In genomic region chr1:169892819-169893644, GRCh38 we compare ENCODE assay signal across 8 cellular contexts. TPM values are rescaled to one million over a fixed set of nuclear protein-coding genes. Genes with fewer than 3 reads are reported as not detected.
DNase-seq lines count a peak whose midpoint lies in the region; ATAC-seq, FAIRE-seq and TF ChIP-seq lines count a peak whose summit lies in the region.

No MANE protein-coding gene starts in this region.

- no peak for TF ChIP-seq EP300 in SK-N-SH (IDR thresholded peaks at IDR 0.05; ENCODE audit: borderline replicate concordance in 1 of 2, low read depth in 1 of 2, low read length in 1 of 2)
- no peak for TF ChIP-seq EP300 in H1 (IDR thresholded peaks at IDR 0.05; ENCODE audit: borderline replicate concordance in 1 of 2, low read depth in 2 of 2, low read length in 2 of 2)

- intact Hi-C loops in activated naive CD4-positive, alpha-beta T cell treated with anti-CD3 and anti-CD28 coated beads for 36 hours (cut with micrococcal nuclease) = loop anchor here (1.0 to 10.0 kb wide), 7 partner anchors 182 to 1958 kb away; partner anchors contain the start of genes DCAF6, METTL13, MPC2 and SELL
- intact Hi-C loops in testis (cut with DNase I; ENCODE audit: low total_unique reads) = no loop called here

- peaks cover 16 to 20% of the 10 kb centered on the region in 2 experiments; a peak in 3 of 4 replicates for H3K4me1 ChIP-seq in SK-N-SH (ENCODE audit: control insufficient read depth in 1 of 2, insufficient read depth in 2 of 2, low read depth in 1 of 2, low read length in 1 of 2)
- H3K4me1 ChIP-seq in H1 (replicated peaks in 1 of 4; ENCODE audit: control insufficient read depth in 3 of 4, insufficient read depth in 4 of 4, low read length in 3 of 4) = peaks cover 0 to 10% (median 7%) of the 10 kb centered on the region in 4 experiments; a peak in 4 of 7 replicates
- H3K4me1 ChIP-seq in testis = peaks cover 9% of the 10 kb centered on the region

- peak overlapping the region; percentile 80 for H3K4me2 ChIP-seq in SK-N-SH
- H3K4me2 ChIP-seq in H1 (ENCODE audit: insufficient read depth in 1 of 2, low read depth in 2 of 2, low read length in 2 of 2) = peak overlapping the region; percentile 74 to 81

- H2AFZ ChIP-seq in SK-N-SH (ENCODE audit: low read depth) (peak overlapping the region; percentile 55), H1 (ENCODE audit: low read length) (no peak overlapping the region)

- CTCF ChIA-PET in activated naive CD4-positive, alpha-beta T cell treated with anti-CD3 and anti-CD28 coated beads for 36 hours (lab: Charles Lee) = interaction anchor here (0.6 to 1.7 kb wide), 5 partner anchors 27 to 525 kb away, joined by 3 to 4 read pairs (median 3); partner anchors contain the start of genes BLZF1, F5 and NME7
- CTCF ChIA-PET in SK-N-SH (lab: Yijun Ruan, JAX) (interaction anchor here (0.6 to 1.3 kb wide), 3 partner anchors 20 to 110 kb away, joined by 3 to 4 read pairs (median 3); no protein-coding TSS in a partner anchor), H1 (lab: Charles Lee; ENCODE audit: partially characterized antibody) (no interaction called here)

- peaks cover 2% of the 10 kb centered on the region; the same call in 1 of the 2 replicates for H3K79me1 ChIP-seq in H1 (ENCODE audit: low read depth, low read length)

- no peak overlapping the region for H3K56ac ChIP-seq in H1 (replicated peaks; ENCODE audit: insufficient read length, low read depth, low read length)

- peak overlapping the region; percentile 74 for H4K5ac ChIP-seq in H1 (ENCODE audit: insufficient read length, low read depth, low read length)

- no peaks in the 10 kb centered on the region for H3K27me3 Mint-ChIP-seq in activated naive CD4-positive, alpha-beta T cell treated with anti-CD3 and anti-CD28 coated beads for 36 hours (ENCODE audit: low read depth)

- FAIRE-seq in H1 (lab: Jason Lieb, UNC) = no peak

- POLR2A ChIA-PET in SK-N-SH (lab: Yijun Ruan, JAX) (interaction anchor here (0.6 to 1.7 kb wide), 4 partner anchors 15 to 628 kb away, joined by 3 to 15 read pairs (median 6); partner anchors contain the start of genes KIFAP3 and METTL18), H1 (lab: Charles Lee; ENCODE audit: partially characterized antibody) (interaction anchor here (1.1 to 2.2 kb wide), 8 partner anchors 10 to 638 kb away, joined by 3 to 12 read pairs (median 6); partner anchors contain the start of genes GORAB and METTL18)

- no peak for TF ChIP-seq CTCF in SK-N-SH (IDR thresholded peaks at IDR 0.05)
- TF ChIP-seq CTCF in H1 (IDR thresholded peaks at IDR 0.05; ENCODE audit: control extremely low read depth in 1 of 3, insufficient read depth in 1 of 3, low read depth in 1 of 3, low read length in 3 of 3) = no peak
- no peak for TF ChIP-seq CTCF in testis (IDR thresholded peaks at IDR 0.05)

- no peaks in the 10 kb centered on the region for H3K9me2 ChIP-seq in SK-N-SH

- peak overlapping the region; percentile 87 for H3K4me3 Mint-ChIP-seq in activated naive CD4-positive, alpha-beta T cell treated with anti-CD3 and anti-CD28 coated beads for 36 hours

- H3K9me3 ChIP-seq in SK-N-SH (no peaks in the 10 kb centered on the region), H1 (ENCODE audit: insufficient read depth in 2 of 2, low read depth in 1 of 2, low read length in 1 of 2) (no peaks in the 10 kb centered on the region), testis (no peaks in the 10 kb centered on the region)

- no peak overlapping the region for H2BK12ac ChIP-seq in H1 (ENCODE audit: low read depth, low read length)

- H3K23ac ChIP-seq in H1 (ENCODE audit: insufficient read length) = peak overlapping the region; percentile 1

- no peak overlapping the region for H3K4ac ChIP-seq in H1 (replicated peaks; ENCODE audit: insufficient read length, low read depth, low read length)

- H4K91ac ChIP-seq in H1 (replicated peaks; ENCODE audit: insufficient read length, low read length) = no peak overlapping the region

- H3K36me3 ChIP-seq in SK-N-SH (replicated peaks in 1 of 2; ENCODE audit: control insufficient read depth in 1 of 2, insufficient read depth in 2 of 2, low read length in 1 of 2) (peaks cover 7% of the 10 kb centered on the region in 2 experiments), H1 (ENCODE audit: control insufficient read depth in 2 of 4, insufficient read depth in 4 of 4, low read length in 3 of 4) (peaks cover 0 to 7% (median 2%) of the 10 kb centered on the region in 4 experiments; a peak in 3 of 8 replicates), testis (ENCODE audit: low read depth, missing control alignments) (no peaks in the 10 kb centered on the region)

- peaks cover 3% of the 10 kb centered on the region for H3K23me2 ChIP-seq in H1 (ENCODE audit: low read depth, low read length)

- no peak for TF ChIP-seq RAD21 in SK-N-SH (IDR thresholded peaks at IDR 0.05; ENCODE audit: low read length)
- TF ChIP-seq RAD21 in H1 (IDR thresholded peaks at IDR 0.05 in 1 of 2, conservative IDR thresholded peaks at IDR 0.05 in 1 of 2; ENCODE audit: low read depth in 2 of 2, low read length in 2 of 2) = no peak

- no peaks in the 10 kb centered on the region for H3K9me3 Mint-ChIP-seq in activated naive CD4-positive, alpha-beta T cell treated with anti-CD3 and anti-CD28 coated beads for 36 hours

- H3K27ac ChIP-seq in SK-N-SH (ENCODE audit: low read depth in 2 of 2, low read length in 1 of 2) = peak overlapping the region; percentile 91 to 96
- peak overlapping the region; percentile 99; the same call in 1 of the 2 replicates for H3K27ac ChIP-seq in H1 (ENCODE audit: low read depth, low read length)
- H3K27ac ChIP-seq in testis = peak overlapping the region; percentile 95 to 96

- H3K9ac ChIP-seq in SK-N-SH (peak overlapping the region; percentile 98), H1 (replicated peaks in 1 of 4; ENCODE audit: extremely low read depth in 1 of 4, low read depth in 3 of 4, low read length in 3 of 4) (peak overlapping the region; percentile 72 to 97 (median 76))

- 5% methylated on average over 12 of the region's 52 CpGs for WGBS in SK-N-SH (ENCODE audit: low lambda C conversion rate)
- 8% methylated on average over 35 of the region's 52 CpGs; no CpG with 5 or more reads in 1 of the 2 experiments for WGBS in H1 (ENCODE audit: extremely low coverage in 1 of 2, insufficient coverage in 1 of 2, insufficient read length in 1 of 2, insufficient replicate concordance in 2 of 2, low coverage in 1 of 2, low lambda C conversion rate in 2 of 2, missing lambda C conversion rate in 1 of 2), 2 experiments
- WGBS in testis, 2 donors = 1 to 2% methylated on average over 16 to 42 of the region's 52 CpGs

- H3K18ac ChIP-seq in H1 (ENCODE audit: extremely low read depth, low read length) = peak overlapping the region; percentile 55; the same call in 1 of the 2 replicates

- H2BK15ac ChIP-seq in H1 (ENCODE audit: low read length) = no peak overlapping the region

- peaks cover 39% of the 10 kb centered on the region for H3K4me1 Mint-ChIP-seq in activated naive CD4-positive, alpha-beta T cell treated with anti-CD3 and anti-CD28 coated beads for 36 hours (ENCODE audit: low read depth)

- H3K14ac ChIP-seq in H1 (ENCODE audit: insufficient read length) = no peak overlapping the region

- H2BK120ac ChIP-seq in H1 (replicated peaks; ENCODE audit: low read depth, low read length) = no peak overlapping the region

- H3K79me2 ChIP-seq in SK-N-SH (ENCODE audit: insufficient read depth) = peaks cover 54% of the 10 kb centered on the region
- H3K79me2 ChIP-seq in H1 (ENCODE audit: control insufficient read depth in 1 of 2, insufficient read depth in 2 of 2, low read length in 2 of 2) = peaks cover 0 to 27% of the 10 kb centered on the region in 2 experiments; a peak in 2 of 4 replicates

- peaks cover 5% of the 10 kb centered on the region for H3F3A ChIP-seq in SK-N-SH (replicated peaks; ENCODE audit: insufficient read depth)

- H2AK5ac ChIP-seq in H1 (ENCODE audit: low read depth, low read length) = no peak overlapping the region

- peak overlapping the region; percentile 92 for H3K27ac Mint-ChIP-seq in activated naive CD4-positive, alpha-beta T cell treated with anti-CD3 and anti-CD28 coated beads for 36 hours

- no peak for TF ChIP-seq POLR2A in H1 (IDR thresholded peaks at IDR 0.05; ENCODE audit: control extremely low read depth in 1 of 2, low read depth in 2 of 2, low read length in 2 of 2)
- no peak for TF ChIP-seq POLR2A in testis (IDR thresholded peaks at IDR 0.05)

- H3K27me3 ChIP-seq in SK-N-SH (ENCODE audit: insufficient read depth) = no peaks in the 10 kb centered on the region
- H3K27me3 ChIP-seq in H1 (replicated peaks in 1 of 4; ENCODE audit: control insufficient read depth in 3 of 4, extremely low read depth in 1 of 4, insufficient read depth in 3 of 4, low read length in 3 of 4) = no peaks in the 10 kb centered on the region
- H3K27me3 ChIP-seq in testis = no peaks in the 10 kb centered on the region

- peak overlapping the region; percentile 83; the same call in 1 of the 2 replicates for H4K8ac ChIP-seq in H1 (ENCODE audit: extremely low read depth, insufficient read depth, low read length)

- H3K4me3 ChIP-seq in SK-N-SH (ENCODE audit: low read depth in 2 of 2, low read length in 1 of 2) (peak overlapping the region; percentile 90 to 95), H1 (ENCODE audit: extremely low read depth in 1 of 4, insufficient read depth in 2 of 4, low read depth in 3 of 4, low read length in 4 of 4) (peak overlapping the region; percentile 70 to 89 (median 82)), testis (peak overlapping the region; percentile 86 to 97)

- H4K20me1 ChIP-seq in SK-N-SH (ENCODE audit: insufficient read depth) (no peaks in the 10 kb centered on the region), H1 (replicated peaks in 1 of 2; ENCODE audit: control insufficient read depth in 1 of 2, insufficient read depth in 2 of 2, low read length in 2 of 2) (peaks cover 0 to 7% of the 10 kb centered on the region in 2 experiments)

- H3K36me3 Mint-ChIP-seq in activated naive CD4-positive, alpha-beta T cell treated with anti-CD3 and anti-CD28 coated beads for 36 hours (ENCODE audit: low read depth) = peaks cover 9% of the 10 kb centered on the region

- peak; percentile 15 for ATAC-seq in HG03139 (IDR thresholded peaks at IDR 0.05; ENCODE audit: unreplicated experiment)
- ATAC-seq in HG02970 (IDR thresholded peaks at IDR 0.05; ENCODE audit: low FRiP score, unreplicated experiment) = no peak

- H2BK20ac ChIP-seq in H1 (ENCODE audit: low read length) = no peak overlapping the region

- peak; percentile 39 for DNase-seq in activated naive CD4-positive, alpha-beta T cell treated with anti-CD3 and anti-CD28 coated beads for 36 hours
- DNase-seq in activated naive CD4-positive, alpha-beta T cell (lab: John Stamatoyannopoulos, UW) = no peak
- DNase-seq in SK-N-SH = no peak
- no peak for DNase-seq in H1 (ENCODE audit: low read depth in 1 of 2, low spot score in 2 of 2)
- DNase-seq in midbrain (lab: John Stamatoyannopoulos, UW) = peak; percentile 47
- peak; percentile 40 for DNase-seq in testis

- peak overlapping the region; percentile 100; the same call in 1 of the 2 replicates for H2BK5ac ChIP-seq in H1 (ENCODE audit: low read depth, low read length)

RNA-seq across cellular contexts. Expression of gene SCYL3, which starts 0.7 kb away (rescaled TPM):
- total RNA-seq in activated naive CD4-positive, alpha-beta T cell treated with anti-CD3 and anti-CD28 coated beads for 36 hours = 1 to 10 TPM; 8.8 TPM
- polyA plus RNA-seq in SK-N-SH (2012; rRNA removed) (5.9 and 7.7 TPM in 2 replicates), H1 (2011; rRNA removed) (2.4 and 2.7 TPM in 2 replicates), testis (ENCODE audit: insufficient read depth, low read depth, low replicate concordance) (13.3 TPM)
- polyA plus RNA-seq in SK-N-SH (2012; cell fraction: cytosol; rRNA removed) = 5.7 and 6.1 TPM in 2 replicates
- 11.6 and 15.3 TPM in 2 replicates for polyA plus RNA-seq in SK-N-SH (2012; cell fraction: nucleus; rRNA removed)
- 4.3 and 5.3 TPM in 2 replicates for total RNA-seq in H1 (2021; fragmentation: NEBNext Ultra II Directional; extraction: Animal tissue kit (Norgen Biotek cat#: 25700))
- polyA plus RNA-seq in H1 (2011; cell fraction: cytosol; rRNA removed) = 3.8 TPM
- polyA plus RNA-seq in H1 (2011; cell fraction: nucleus; rRNA removed) = 6.1 TPM
- polyA plus RNA-seq in H1 (2012, experiment 1 of 2) = 2.9 to 4.9 TPM (median 3.6 TPM) in 4 replicates
- polyA plus RNA-seq in H1 (2012, experiment 2 of 2) = 0.34 TPM
- 3.2 TPM for polyA plus RNA-seq in H1 (2013, experiment 1 of 2)
- polyA plus RNA-seq in H1 (2013, experiment 2 of 2) = 3.0 TPM
- 11.5 and 12.2 TPM in 2 replicates for polyA minus RNA-seq in H1 (2011; rRNA and poly(A)+ RNA removed)
- polyA minus RNA-seq in H1 (2011; cell fraction: cytosol; rRNA and poly(A)+ RNA removed) = 4.2 TPM
- polyA minus RNA-seq in H1 (2011; cell fraction: nucleus; rRNA and poly(A)+ RNA removed) = 13.0 TPM
- 10 to 100 TPM; 15.8 to 16.3 TPM for total RNA-seq in testis

Comparison
In these comparisons a context has a peak if more than half of its experiments do, and no peak if none do; other contexts are left out.
1. DNase-seq: peak in activated naive CD4-positive, alpha-beta T cell treated with anti-CD3 and anti-CD28 coated beads for 36 hours (single experiment), midbrain (single experiment) and testis (single experiment); none in activated naive CD4-positive, alpha-beta T cell (0 of 4), SK-N-SH (single experiment) and H1 (0 of 2).
2. Peak in every context shown above with its lines, with median percentiles within 50 percentile points of each other: H3K27ac ChIP-seq and H3K4me3 ChIP-seq.